Comparison of ENCODE assay signal across 8 cellular contexts in genomic region chr15:39171944-39172368, GRCh38.
DNase-seq lines count a peak whose midpoint lies in the region; ATAC-seq and TF ChIP-seq lines count a peak whose summit lies in the region.

No MANE protein-coding gene starts in this region.

- no peaks in the 10 kb centered on the region for H3K9me3 Mint-ChIP-seq in brain

- H3K4me1 ChIP-seq in HUES48 (ENCODE audit: control insufficient read depth, insufficient read depth, low read length), result peaks cover 32% of the 10 kb centered on the region

- peaks cover 28% of the 10 kb centered on the region for H3K4me1 Mint-ChIP-seq in brain

- H3K4me3 ChIP-seq in HUES48 (ENCODE audit: low read depth, low read length), result no peak overlapping the region

- H3K27ac ChIP-seq in HUES48 (ENCODE audit: low read depth, low read length), result peak overlapping the region; percentile 86

- peak overlapping the region in 3 of 5 experiments; percentile 4 to 73 (median 62) for H3K27ac Mint-ChIP-seq in brain

- no peak overlapping the region for H3K4me3 Mint-ChIP-seq in brain

- H3K27me3 Mint-ChIP-seq in brain, result no peaks in the 10 kb centered on the region

- no peaks in the 10 kb centered on the region for H3K27me3 ChIP-seq in HUES48 (ENCODE audit: control insufficient read depth, insufficient read depth, low read length)

- ATAC-seq in HG02973 (IDR thresholded peaks at IDR 0.05; ENCODE audit: unreplicated experiment), result no peak

- TF ChIP-seq CTCF in brain (conservative IDR thresholded peaks at IDR 0.05), result peak; percentile 69 to 78

- no peaks in the 10 kb centered on the region for H3K36me3 Mint-ChIP-seq in brain

- peak overlapping the region; percentile 24; the same call in 1 of the 2 replicates for H3K9ac ChIP-seq in HUES48 (ENCODE audit: low read depth, low read length)

- no peaks in the 10 kb centered on the region for H3K9me3 ChIP-seq in HUES48 (ENCODE audit: control insufficient read depth, insufficient read depth, low read length)

- H3K36me3 ChIP-seq in HUES48 (ENCODE audit: control insufficient read depth, insufficient read depth, low read length), result no peaks in the 10 kb centered on the region

- DNase-seq in CD1c-positive myeloid dendritic cell (ENCODE audit: extremely low spot score) (peak; percentile 17), NCI-H82 treated with DMSO at 0.1 percent for 48 hours (lab: John Stamatoyannopoulos, UW; ENCODE audit: unreplicated experiment) (peak; percentile 85), inferior parietal cortex (ENCODE audit: extremely low spot score) (peak; percentile 79), NCI-H1930 (lab: John Stamatoyannopoulos, UW) (no peak)
- DNase-seq in stimulated activated CD4-positive, alpha-beta T cell treated with anti-CD3 and anti-CD28 coated beads, Interleukin-15, amount 100 ng/mL, for 24 hours, result peak; percentile 55

Comparison
In these comparisons a context has a peak if more than half of its experiments do, and no peak if none do; other contexts are left out.
1. DNase-seq: peak in CD1c-positive myeloid dendritic cell (single experiment), NCI-H82 treated with DMSO at 0.1 percent for 48 hours (single experiment), inferior parietal cortex (single experiment) and stimulated activated CD4-positive, alpha-beta T cell treated with anti-CD3 and anti-CD28 coated beads, Interleukin-15, amount 100 ng/mL, for 24 hours (single experiment); none in NCI-H1930 (0 of 2).